8 cellular contexts compared by ENCODE assay signal in the genomic region with DNA sequence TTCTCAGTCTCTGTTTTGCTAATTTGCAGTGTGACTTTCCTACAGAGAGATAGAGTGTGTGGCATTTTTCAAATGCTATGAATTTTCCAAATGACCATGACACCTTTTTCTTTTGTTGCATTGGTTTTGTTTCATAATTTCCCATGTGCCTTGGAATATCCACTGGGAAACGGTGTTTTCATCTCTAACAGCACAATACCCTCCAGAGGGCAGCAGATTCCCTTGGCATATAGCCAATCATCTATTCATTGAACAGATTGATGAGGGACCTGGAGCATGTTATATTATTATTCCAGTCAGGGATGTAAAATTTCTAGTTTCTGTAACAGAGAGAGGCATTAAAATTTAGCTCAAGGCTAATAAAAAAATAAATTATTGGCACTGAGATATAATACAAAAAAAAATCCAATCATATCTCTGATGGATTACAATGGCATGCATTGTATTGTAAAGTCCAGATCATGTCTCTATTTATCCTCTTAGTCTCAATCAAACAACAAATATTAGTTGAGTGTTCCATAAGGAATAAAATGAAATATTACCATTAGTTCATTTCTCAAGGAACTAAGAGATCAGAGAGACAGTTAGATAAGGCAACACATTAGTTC. TPM values are rescaled to one million over a fixed set of nuclear protein-coding genes. Genes with fewer than 3 reads are reported as not detected.
DNase-seq lines count a peak whose midpoint lies in the region; ATAC-seq and TF ChIP-seq lines count a peak whose summit lies in the region.

No MANE protein-coding gene starts in this region.

- POLR2A ChIA-PET in RWPE1 (lab: Yijun Ruan, JAX; ENCODE audit: low non-redundant PET), result no interaction called here

- CTCF ChIA-PET in RWPE1 (lab: Yijun Ruan, JAX), result interaction anchor here (0.6 kb wide), 3 partner anchors 180 to 352 kb away, joined by 3 to 6 read pairs (median 3); no protein-coding TSS in a partner anchor

- no peak overlapping the region for H3K4me3 ChIP-seq in Karpas-422 (ENCODE audit: low read length)

- no peak overlapping the region for H2AFZ ChIP-seq in Karpas-422 (ENCODE audit: low read length)

- no peak overlapping the region for H3K27ac ChIP-seq in Karpas-422 (ENCODE audit: low read length)
- H3K27ac ChIP-seq in RWPE1, result no peak overlapping the region
- no peak overlapping the region for H3K27ac ChIP-seq in foreskin keratinocyte

- no peaks in the 10 kb centered on the region for H4K20me1 ChIP-seq in Karpas-422 (ENCODE audit: insufficient read depth, low read depth, low read length)

- TF ChIP-seq CTCF in RWPE1 (conservative IDR thresholded peaks at IDR 0.05; ENCODE audit: low read depth) (peak; percentile 68), foreskin keratinocyte (conservative IDR thresholded peaks at IDR 0.05) (peak; percentile 76)

- H3K4me1 ChIP-seq in Karpas-422 (ENCODE audit: low read length), result no peaks in the 10 kb centered on the region
- H3K4me1 ChIP-seq in foreskin keratinocyte, result no peaks in the 10 kb centered on the region

- DNase-seq in CD1c-positive myeloid dendritic cell (ENCODE audit: extremely low spot score) (peak; percentile 21), Karpas-422 (peak; percentile 47), RWPE1 (ENCODE audit: low spot score) (peak; percentile 69), foreskin keratinocyte (peak in 1 of 2 donors; percentile 39), superior temporal gyrus (ENCODE audit: extremely low spot score) (peak; percentile 84)
- no peak for DNase-seq in stimulated activated CD4-positive, alpha-beta T cell treated with anti-CD3 and anti-CD28 coated beads, Interleukin-2, amount 100 ng/mL, for 48 hours
- no peak for DNase-seq in activated CD4-positive, alpha-beta T cell treated with anti-CD3 and anti-CD28 coated beads for 4 hours

- H3K27me3 ChIP-seq in Karpas-422 (ENCODE audit: low read length), result no peaks in the 10 kb centered on the region
- peaks cover 7% of the 10 kb centered on the region for H3K27me3 ChIP-seq in foreskin keratinocyte

- H3K36me3 ChIP-seq in Karpas-422 (ENCODE audit: insufficient read depth, low read length), result no peaks in the 10 kb centered on the region

- no peaks in the 10 kb centered on the region for H3K9me3 ChIP-seq in Karpas-422 (ENCODE audit: low read length)

- ATAC-seq in foreskin keratinocyte, result peak; percentile 57
- ATAC-seq in GM21825 (IDR thresholded peaks at IDR 0.05; ENCODE audit: unreplicated experiment), result no peak

- no peak overlapping the region for H3K4me2 ChIP-seq in Karpas-422 (ENCODE audit: low read depth, low read length, poor library complexity, severe bottlenecking)

- H3K9me2 ChIP-seq in Karpas-422 (replicated peaks; ENCODE audit: insufficient read depth, low read length), result no peaks in the 10 kb centered on the region

- no peak overlapping the region for H3K9ac ChIP-seq in Karpas-422 (ENCODE audit: low read length)

- H3K79me2 ChIP-seq in Karpas-422 (ENCODE audit: low read length), result no peaks in the 10 kb centered on the region

RNA-seq across cellular contexts. Expression of a gene that starts 29.6 kb away (rescaled TPM):
- total RNA-seq in Karpas-422 (2014; rRNA removed; shearing (Covaris generic); ENCODE audit: low replicate concordance), result not detected in 2 replicates
- 8.9 and 9.5 TPM in 2 replicates for total RNA-seq in foreskin keratinocyte
- 3.7 and 4.0 TPM in 2 replicates for polyA plus RNA-seq in foreskin keratinocyte

RNA-seq across cellular contexts. Expression of a gene that starts 38.6 kb away (rescaled TPM):
- 17.6 and 41.4 TPM in 2 replicates for total RNA-seq in Karpas-422 (2014; rRNA removed; shearing (Covaris generic); ENCODE audit: low replicate concordance)
- total RNA-seq in foreskin keratinocyte, result 38.9 and 59.6 TPM in 2 replicates
- 96.6 and 121 TPM in 2 replicates for polyA plus RNA-seq in foreskin keratinocyte

Comparison
In these comparisons a context has a peak if more than half of its experiments do, and no peak if none do; other contexts are left out.
1. DNase-seq: peak in CD1c-positive myeloid dendritic cell (single experiment), Karpas-422 (single experiment), RWPE1 (single experiment) and superior temporal gyrus (single experiment); none in stimulated activated CD4-positive, alpha-beta T cell treated with anti-CD3 and anti-CD28 coated beads, Interleukin-2, amount 100 ng/mL, for 48 hours (0 of 2) and activated CD4-positive, alpha-beta T cell treated with anti-CD3 and anti-CD28 coated beads for 4 hours (0 of 2).